27 cellular contexts compared by ENCODE assay signal in the genomic region with DNA sequence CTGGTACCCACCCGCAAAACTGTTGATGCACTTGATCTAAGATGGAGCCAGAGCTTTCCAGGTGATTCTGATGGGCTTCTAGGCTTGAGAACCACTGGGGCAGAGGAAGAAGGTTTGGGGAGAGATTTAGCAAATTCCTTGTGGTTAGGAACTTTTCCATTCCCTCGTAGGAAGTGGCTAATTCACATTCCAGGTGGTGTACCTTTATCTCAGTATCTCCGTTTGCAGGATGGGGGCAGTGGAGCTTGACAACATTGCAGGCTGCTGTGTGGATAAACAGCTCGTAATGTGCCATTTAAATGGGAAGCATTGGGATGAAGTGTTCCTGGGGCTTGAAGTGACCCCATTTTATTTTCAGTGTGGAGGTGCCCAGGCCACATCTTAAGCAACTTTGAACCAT.
"Had no signal": no experiment of that assay in that cellular context is flagged by ENCODE, and none has a peak within 500 bp of the region (broad histone marks: within the 10 kb centered on the region; RNA-seq: fewer than 3 reads in every experiment).

No MANE protein-coding gene starts in this region.

- H3K27ac ChIP-seq: esophagus squamous epithelium, psoas muscle, testis had no signal

- H3K9me3 Mint-ChIP-seq: effector memory CD8-positive, alpha-beta T cell; natural killer cell had no signal

- H3K9me3 ChIP-seq: esophagus squamous epithelium, left lung, ovary, psoas muscle, sigmoid colon, testis, tibial artery, upper lobe of left lung, uterus had no signal

- H3K4me1 ChIP-seq: psoas muscle had no signal

- H3K36me3 ChIP-seq: esophagus squamous epithelium, heart right ventricle, left lung, ovary, sigmoid colon, tibial artery, upper lobe of left lung, uterus had no signal

- H3K36me3 Mint-ChIP-seq: natural killer cell; stimulated activated memory B cell treated with anti-CD40 and anti-IgM and Interleukin-4, amounts not matched to agents 10 μg/mL and 1 μg/mL and 100 μg/mL, for 72 hours had no signal

- H3K4me1 Mint-ChIP-seq: natural killer cell; stimulated activated memory B cell treated with anti-CD40 and anti-IgM and Interleukin-4, amounts not matched to agents 10 μg/mL and 1 μg/mL and 100 μg/mL, for 72 hours had no signal

- ATAC-seq: effector memory CD8-positive, alpha-beta T cell; heart right ventricle; left lung; natural killer cell; psoas muscle; right cardiac atrium; stimulated activated memory B cell treated with anti-CD40 and anti-IgM and Interleukin-4, amounts not matched to agents 10 μg/mL and 1 μg/mL and 100 μg/mL, for 72 hours; stimulated activated naive CD8-positive, alpha-beta T cell treated with anti-CD3 and anti-CD28 coated beads, Interleukin-15, Interleukin-2, amounts not matched to agents 100 U/mL and 50 U/mL, for 24 hours had no signal

- H3K4me3 ChIP-seq: esophagus squamous epithelium, heart right ventricle, left lung, ovary, psoas muscle, sigmoid colon, testis, tibial artery, upper lobe of left lung, uterus had no signal

- H3K27ac Mint-ChIP-seq: effector memory CD8-positive, alpha-beta T cell; natural killer cell; stimulated activated memory B cell treated with anti-CD40 and anti-IgM and Interleukin-4, amounts not matched to agents 10 μg/mL and 1 μg/mL and 100 μg/mL, for 72 hours had no signal

- H3K27me3 ChIP-seq: esophagus squamous epithelium, heart right ventricle, left lung, ovary, sigmoid colon, testis, tibial artery, upper lobe of left lung, uterus had no signal

- H3K4me3 Mint-ChIP-seq: effector memory CD8-positive, alpha-beta T cell; natural killer cell; stimulated activated memory B cell treated with anti-CD40 and anti-IgM and Interleukin-4, amounts not matched to agents 10 μg/mL and 1 μg/mL and 100 μg/mL, for 72 hours had no signal

- DNase-seq: cortex of kidney; effector memory CD8-positive, alpha-beta T cell; erythroblast; esophagus squamous epithelium; foreskin melanocyte; glutamatergic neuron; heart right ventricle; hippocampal formation; left lung; natural killer cell; occipital lobe; ovary; posterior cingulate gyrus; psoas muscle; right cardiac atrium; sigmoid colon; stimulated activated CD4-positive, alpha-beta T cell treated with anti-CD3 and anti-CD28 coated beads, Interleukin-2, amount 100 ng/mL, for 24 hours; stimulated activated CD4-positive, alpha-beta T cell treated with anti-CD3 and anti-CD28 coated beads, Interleukin-4, amount 100 ng/mL, for 24 hours; stimulated activated naive CD8-positive, alpha-beta T cell treated with anti-CD3 and anti-CD28 coated beads, Interleukin-15, Interleukin-2, amounts not matched to agents 100 U/mL and 50 U/mL, for 24 hours; substantia nigra; testis; tibial artery; upper lobe of left lung; uterus had no signal

- H3K27me3 Mint-ChIP-seq: stimulated activated memory B cell treated with anti-CD40 and anti-IgM and Interleukin-4, amounts not matched to agents 10 μg/mL and 1 μg/mL and 100 μg/mL, for 72 hours had no signal

- FAIRE-seq: endometrium, islet of Langerhans had no signal
